Comparison of ENCODE assay signal across 9 cellular contexts in genomic region chr10:75295901-75296441, GRCh38.
DNase-seq lines count a peak whose midpoint lies in the region; ATAC-seq and TF ChIP-seq lines count a peak whose summit lies in the region.
"Had no signal": no experiment of that assay in that cellular context is flagged by ENCODE, and none has a peak within 500 bp of the region (broad histone marks: within the 10 kb centered on the region; RNA-seq: fewer than 3 reads in every experiment).

No MANE protein-coding gene starts in this region.

- DNase-seq in breast epithelium (ENCODE audit: low spot score in 2 of 2) (no peak), MCF 10A (ENCODE audit: unreplicated experiment) (no peak), esophagus muscularis mucosa (ENCODE audit: extremely low spot score) (no peak), aorta (no peak), NCI-H2107 (lab: John Stamatoyannopoulos, UW) (no peak)
- DNase-seq in naive thymus-derived CD4-positive, alpha-beta T cell, result peak in 1 of 9 donors; percentile 3
- DNase-seq: activated CD4-positive, CD25-positive, alpha-beta regulatory T cell treated with anti-CD3 and anti-CD28 coated beads, Interleukin-2, amount 50 U/mL, for 72 hours had no signal

- H3K4me3 Mint-ChIP-seq in MCF 10A (ENCODE audit: unreplicated experiment), result no peak overlapping the region
- H3K4me3 Mint-ChIP-seq in naive thymus-derived CD4-positive, alpha-beta T cell, result no peak overlapping the region

- H3K4me1 Mint-ChIP-seq in MCF 10A (ENCODE audit: insufficient read depth, unreplicated experiment), result no peaks in the 10 kb centered on the region
- peaks cover 0 to 4% (median 0%) of the 10 kb centered on the region in 7 donors for H3K4me1 Mint-ChIP-seq in naive thymus-derived CD4-positive, alpha-beta T cell

- TF ChIP-seq CTCF in breast epithelium (IDR thresholded peaks at IDR 0.05), result no peak
- TF ChIP-seq CTCF in MCF 10A (IDR thresholded peaks at IDR 0.05; ENCODE audit: unreplicated experiment), result no peak
- TF ChIP-seq CTCF in esophagus muscularis mucosa (IDR thresholded peaks at IDR 0.05), result no peak

- H3K27me3 ChIP-seq in breast epithelium (no peaks in the 10 kb centered on the region), esophagus muscularis mucosa (no peaks in the 10 kb centered on the region), aorta (ENCODE audit: control insufficient read depth in 1 of 2, insufficient read depth in 2 of 2, low read length in 1 of 2) (no peaks in the 10 kb centered on the region)
- peaks cover 0 to 3% of the 10 kb centered on the region in 2 donors for H3K27me3 ChIP-seq in naive thymus-derived CD4-positive, alpha-beta T cell (ENCODE audit: control insufficient read depth in 2 of 2, insufficient read depth in 2 of 2, low read length in 2 of 2)

- peak; percentile 27 for ATAC-seq in naive thymus-derived CD4-positive, alpha-beta T cell
- ATAC-seq in aorta (ENCODE audit: low FRiP score) (peak; percentile 61), GM18520 (IDR thresholded peaks at IDR 0.05; ENCODE audit: unreplicated experiment) (no peak), HG03520 (IDR thresholded peaks at IDR 0.05; ENCODE audit: unreplicated experiment) (no peak)

- peak overlapping the region; percentile 54 to 72 (median 63) for H3K4me3 ChIP-seq in breast epithelium
- peak overlapping the region; percentile 55 to 69 (median 64) for H3K4me3 ChIP-seq in esophagus muscularis mucosa
- H3K4me3 ChIP-seq in naive thymus-derived CD4-positive, alpha-beta T cell (ENCODE audit: low read length), result no peak overlapping the region
- H3K4me3 ChIP-seq in aorta (ENCODE audit: low read length in 2 of 2), result peak overlapping the region in 1 of 2 donors; percentile 20

- CTCF ChIA-PET in MCF 10A (lab: Yijun Ruan, JAX), result interaction anchor here (0.6 to 3.4 kb wide), 11 partner anchors 14 to 677 kb away, joined by 3 to 10 read pairs (median 4); no protein-coding TSS in a partner anchor
- CTCF ChIA-PET in naive thymus-derived CD4-positive, alpha-beta T cell (lab: Charles Lee), result interaction anchor here (1.1 kb wide), 1 partner anchor 10 kb away, joined by 3 read pairs; no protein-coding TSS in a partner anchor

- TF ChIP-seq POLR2A in breast epithelium (IDR thresholded peaks at IDR 0.05) (no peak), esophagus muscularis mucosa (IDR thresholded peaks at IDR 0.05; ENCODE audit: low read depth) (no peak)

- BruUV-seq in MCF 10A (replicated peaks; lab: Mats Ljungman, UMichigan), result no TSS peak

- peak overlapping the region; percentile 87 to 91 for H3K27ac ChIP-seq in breast epithelium
- H3K27ac ChIP-seq in esophagus muscularis mucosa (replicated peaks in 1 of 4), result peak overlapping the region; percentile 86 to 91 (median 88)
- no peak overlapping the region for H3K27ac ChIP-seq in naive thymus-derived CD4-positive, alpha-beta T cell (ENCODE audit: low read depth, low read length)
- H3K27ac ChIP-seq in aorta (ENCODE audit: low read depth in 1 of 2, low read length in 2 of 2), result peak overlapping the region; percentile 70 to 84

- H3K27me3 Mint-ChIP-seq in MCF 10A (ENCODE audit: insufficient read depth, unreplicated experiment), result no peaks in the 10 kb centered on the region
- peaks cover 0 to 29% (median 1%) of the 10 kb centered on the region in 5 donors for H3K27me3 Mint-ChIP-seq in naive thymus-derived CD4-positive, alpha-beta T cell

- TF ChIP-seq EP300 in esophagus muscularis mucosa (IDR thresholded peaks at IDR 0.05), result no peak

- no peaks in the 10 kb centered on the region for H3K36me3 ChIP-seq in breast epithelium
- H3K36me3 ChIP-seq in esophagus muscularis mucosa, result no peaks in the 10 kb centered on the region
- H3K36me3 ChIP-seq in naive thymus-derived CD4-positive, alpha-beta T cell (ENCODE audit: control insufficient read depth in 2 of 3, insufficient read depth in 3 of 3, low read length in 3 of 3), result no peaks in the 10 kb centered on the region
- no peaks in the 10 kb centered on the region for H3K36me3 ChIP-seq in aorta (ENCODE audit: control insufficient read depth in 1 of 2, insufficient read depth in 2 of 2, low read length in 1 of 2)

- intact Hi-C loops in breast epithelium (cut with DNase I; ENCODE audit: low total_unique reads) (no loop called here), MCF 10A (cut with micrococcal nuclease) (loop anchor here (1.0 to 2.0 kb wide), 2 partner anchors 63 to 104 kb away; no protein-coding TSS in a partner anchor), esophagus muscularis mucosa (cut with DNase I) (loop anchor here (5.0 to 10.0 kb wide), 2 partner anchors 96 to 359 kb away; no protein-coding TSS in a partner anchor), aorta (cut with DNase I) (loop anchor here (5.0 kb wide), 1 partner anchor 101 kb away; no protein-coding TSS in a partner anchor)
- intact Hi-C loops in naive thymus-derived CD4-positive, alpha-beta T cell (cut with micrococcal nuclease), result loop anchor here in 1 of 2 donors (2.0 to 5.0 kb wide), 2 partner anchors 59 to 101 kb away; no protein-coding TSS in a partner anchor

- WGBS in esophagus muscularis mucosa, result 28% methylated on average over 8 of the region's 10 CpGs
- WGBS in aorta, 2 donors, result 17 to 22% methylated on average over 10 of the region's 10 CpGs

- H3K9me3 Mint-ChIP-seq in MCF 10A (ENCODE audit: unreplicated experiment), result peaks cover 4% of the 10 kb centered on the region
- H3K9me3 Mint-ChIP-seq in naive thymus-derived CD4-positive, alpha-beta T cell, result peaks cover 0 to 2% (median 0%) of the 10 kb centered on the region in 11 donors

- H3K36me3 Mint-ChIP-seq in MCF 10A (ENCODE audit: insufficient read depth, unreplicated experiment), result no peaks in the 10 kb centered on the region
- H3K36me3 Mint-ChIP-seq in naive thymus-derived CD4-positive, alpha-beta T cell, result no peaks in the 10 kb centered on the region

- no peaks in the 10 kb centered on the region for H3K4me1 ChIP-seq in breast epithelium
- peaks cover 20 to 44% (median 39%) of the 10 kb centered on the region in 4 donors for H3K4me1 ChIP-seq in esophagus muscularis mucosa
- H3K4me1 ChIP-seq in naive thymus-derived CD4-positive, alpha-beta T cell (ENCODE audit: control insufficient read depth in 2 of 2, insufficient read depth in 2 of 2, low read length in 2 of 2), result no peaks in the 10 kb centered on the region
- peaks cover 0 to 4% of the 10 kb centered on the region in 2 donors for H3K4me1 ChIP-seq in aorta (ENCODE audit: control insufficient read depth in 1 of 2, insufficient read depth in 2 of 2, low read length in 2 of 2)

- POLR2A ChIA-PET in MCF 10A (lab: Yijun Ruan, JAX), result interaction anchor here (0.6 to 4.1 kb wide), 17 partner anchors 9 to 771 kb away, joined by 3 to 64 read pairs (median 5); partner anchors contain the start of gene ZNF503
- POLR2A ChIA-PET in naive thymus-derived CD4-positive, alpha-beta T cell (lab: Charles Lee), result interaction anchor here (0.5 to 1.1 kb wide), 4 partner anchors 62 to 531 kb away, joined by 3 read pairs; partner anchors contain the start of gene SAMD8

- no peaks in the 10 kb centered on the region for H3K9me3 ChIP-seq in breast epithelium
- H3K9me3 ChIP-seq in esophagus muscularis mucosa, result peaks cover 0 to 4% (median 0%) of the 10 kb centered on the region in 4 donors
- H3K9me3 ChIP-seq in naive thymus-derived CD4-positive, alpha-beta T cell (ENCODE audit: control insufficient read depth in 2 of 3, low read length in 3 of 3), result no peaks in the 10 kb centered on the region
- H3K9me3 ChIP-seq in aorta (ENCODE audit: control insufficient read depth, low read length), result no peaks in the 10 kb centered on the region

- no peak overlapping the region for H3K27ac Mint-ChIP-seq in MCF 10A (ENCODE audit: low read depth, unreplicated experiment)
- no peak overlapping the region for H3K27ac Mint-ChIP-seq in naive thymus-derived CD4-positive, alpha-beta T cell

Comparison
In these comparisons a context has a peak if more than half of its experiments do, and no peak if none do; other contexts are left out.
1. ATAC-seq: peak in naive thymus-derived CD4-positive, alpha-beta T cell (single experiment) and aorta (single experiment); none in GM18520 (single experiment) and HG03520 (single experiment).